21 cellular contexts compared by ENCODE assay signal in the genomic region with DNA sequence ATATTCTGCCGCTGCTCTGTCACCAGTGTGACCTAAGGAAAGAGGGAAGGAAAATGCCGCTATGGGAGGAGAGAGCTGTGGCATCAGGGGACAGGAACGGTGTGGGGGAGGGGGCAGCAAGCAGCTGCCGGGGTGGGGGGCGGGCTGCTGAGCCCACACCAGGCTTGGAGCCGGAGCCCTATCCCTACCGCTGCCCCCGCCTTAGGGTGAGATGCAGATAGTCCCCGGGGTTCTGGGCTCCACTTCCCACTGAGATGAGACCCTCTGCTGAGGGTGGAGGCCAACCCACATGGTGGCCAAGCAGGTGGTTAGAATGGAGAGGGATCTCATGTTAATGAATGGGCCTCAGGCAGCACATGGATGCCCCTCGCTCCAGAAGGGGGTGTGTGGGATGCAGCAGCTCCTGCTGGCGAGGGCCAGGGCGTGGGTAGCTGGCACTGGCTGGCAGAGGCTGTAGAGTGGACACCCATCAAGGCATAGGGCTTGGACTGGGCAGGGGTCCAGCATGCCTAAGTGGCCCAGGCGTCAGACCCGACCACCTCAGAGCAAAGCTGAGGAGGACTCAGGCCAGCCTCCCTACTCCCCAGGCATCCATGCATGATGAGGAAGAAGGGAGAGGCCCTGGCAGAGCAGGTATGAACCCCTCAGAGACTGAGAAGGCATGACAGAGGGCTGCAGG.
"Had no signal": no experiment of that assay in that cellular context is flagged by ENCODE, and none has a peak within 500 bp of the region (broad histone marks: within the 10 kb centered on the region; RNA-seq: fewer than 3 reads in every experiment).

No MANE protein-coding gene starts in this region.

- FAIRE-seq: islet of Langerhans had no signal

- ATAC-seq: activated CD4-positive, alpha-beta T cell treated with anti-CD3 and anti-CD28 coated beads for 36 hours; activated T-cell treated with anti-CD3 and anti-CD28 coated beads, Interleukin-2, amount 50 U/mL, for 4 hours; body of pancreas; gastroesophageal sphincter; naive thymus-derived CD4-positive, alpha-beta T cell; stimulated activated effector memory CD8-positive, alpha-beta T cell treated with anti-CD3 and anti-CD28 coated beads, Interleukin-12 subunit alpha, Interleukin-12 subunit beta, amount 100 ng/mL, for 72 hours; stimulated activated naive CD8-positive, alpha-beta T cell treated with anti-CD3 and anti-CD28 coated beads, Interleukin-15, amount 100 ng/mL, for 72 hours had no signal

- DNase-seq: activated CD4-positive, alpha-beta T cell treated with anti-CD3 and anti-CD28 coated beads for 36 hours; activated CD4-positive, alpha-beta T cell treated with anti-CD3 and anti-CD28 coated beads, Interleukin-2, amount 50 U/mL, for 4 hours; activated CD8-positive, alpha-beta memory T cell treated with anti-CD3 and anti-CD28 coated beads for 24 hours; activated CD8-positive, alpha-beta memory T cell treated with anti-CD3 and anti-CD28 coated beads, Interleukin-2, amount 50 U/mL, for 4 hours; activated naive CD4-positive, alpha-beta T cell treated with Interleukin-2 at 50 U/mL for 16 hours; activated T-cell treated with anti-CD3 and anti-CD28 coated beads, Interleukin-2, amount 50 U/mL, for 4 hours; body of pancreas; head of caudate nucleus; naive thymus-derived CD4-positive, alpha-beta T cell; ovary; stimulated activated CD4-positive, alpha-beta T cell treated with anti-CD3 and anti-CD28 coated beads, Interleukin-2, amount 100 ng/mL, for 24 hours; stimulated activated naive CD8-positive, alpha-beta T cell treated with anti-CD3 and anti-CD28 coated beads, Interleukin-15, amount 100 ng/mL, for 72 hours had no signal

- H3K4me1 Mint-ChIP-seq: activated CD4-positive, alpha-beta T cell treated with anti-CD3 and anti-CD28 coated beads for 36 hours; stimulated activated effector memory CD8-positive, alpha-beta T cell treated with anti-CD3 and anti-CD28 coated beads, Interleukin-12 subunit alpha, Interleukin-12 subunit beta, amount 100 ng/mL, for 72 hours; stimulated activated naive CD8-positive, alpha-beta T cell treated with anti-CD3 and anti-CD28 coated beads, Interleukin-15, amount 100 ng/mL, for 72 hours had no signal

- H3K4me1 ChIP-seq: body of pancreas, gastroesophageal sphincter had no signal

- H2AFZ ChIP-seq: neural progenitor cell had no signal

- H3K36me3 ChIP-seq: cardiac muscle cell, gastroesophageal sphincter, neural progenitor cell, ovary, tibial artery had no signal

- H3K27ac ChIP-seq: body of pancreas, cardiac muscle cell, epithelial cell of prostate, gastroesophageal sphincter, neural progenitor cell, ovary, skin epidermis, tibial artery had no signal

- H3K9me3 Mint-ChIP-seq: activated T-cell treated with anti-CD3 and anti-CD28 coated beads, Interleukin-2, amount 50 U/mL, for 4 hours; naive thymus-derived CD4-positive, alpha-beta T cell; neural progenitor cell; stimulated activated effector memory CD8-positive, alpha-beta T cell treated with anti-CD3 and anti-CD28 coated beads, Interleukin-12 subunit alpha, Interleukin-12 subunit beta, amount 100 ng/mL, for 72 hours; stimulated activated naive CD8-positive, alpha-beta T cell treated with anti-CD3 and anti-CD28 coated beads, Interleukin-15, amount 100 ng/mL, for 72 hours had no signal

- H3K4me3 ChIP-seq: body of pancreas, cardiac muscle cell, gastroesophageal sphincter, lung, neural progenitor cell, ovary, skin epidermis, tibial artery had no signal

- H3K27me3 Mint-ChIP-seq: stimulated activated naive CD8-positive, alpha-beta T cell treated with anti-CD3 and anti-CD28 coated beads, Interleukin-15, amount 100 ng/mL, for 72 hours had no signal

- H3K9me3 ChIP-seq: body of pancreas, gastroesophageal sphincter, ovary, tibial artery had no signal

- H3K4me3 Mint-ChIP-seq: activated CD4-positive, alpha-beta T cell treated with anti-CD3 and anti-CD28 coated beads for 36 hours; activated T-cell treated with anti-CD3 and anti-CD28 coated beads, Interleukin-2, amount 50 U/mL, for 4 hours; naive thymus-derived CD4-positive, alpha-beta T cell; neural progenitor cell; stimulated activated effector memory CD8-positive, alpha-beta T cell treated with anti-CD3 and anti-CD28 coated beads, Interleukin-12 subunit alpha, Interleukin-12 subunit beta, amount 100 ng/mL, for 72 hours; stimulated activated naive CD8-positive, alpha-beta T cell treated with anti-CD3 and anti-CD28 coated beads, Interleukin-15, amount 100 ng/mL, for 72 hours had no signal

- H3K36me3 Mint-ChIP-seq: naive thymus-derived CD4-positive, alpha-beta T cell; neural progenitor cell; stimulated activated effector memory CD8-positive, alpha-beta T cell treated with anti-CD3 and anti-CD28 coated beads, Interleukin-12 subunit alpha, Interleukin-12 subunit beta, amount 100 ng/mL, for 72 hours had no signal

- H3K4me2 ChIP-seq: neural progenitor cell had no signal

- H3K27me3 ChIP-seq: body of pancreas, cardiac muscle cell, gastroesophageal sphincter, neural progenitor cell, ovary, tibial artery had no signal

- H3K9ac ChIP-seq: neural progenitor cell had no signal

- H3K27ac Mint-ChIP-seq: activated CD4-positive, alpha-beta T cell treated with anti-CD3 and anti-CD28 coated beads for 36 hours; naive thymus-derived CD4-positive, alpha-beta T cell; neural progenitor cell; stimulated activated effector memory CD8-positive, alpha-beta T cell treated with anti-CD3 and anti-CD28 coated beads, Interleukin-12 subunit alpha, Interleukin-12 subunit beta, amount 100 ng/mL, for 72 hours; stimulated activated naive CD8-positive, alpha-beta T cell treated with anti-CD3 and anti-CD28 coated beads, Interleukin-15, amount 100 ng/mL, for 72 hours had no signal
